ENCODE assay signal across 1 cellular context in genomic region chr9:4662108-4662988, GRCh38.
A peak's percentile ranks its signal among the peaks of the same experiment; 100 is the strongest.
TF ChIP-seq lines count a peak whose summit lies in the region.

TSS of gene PLPP6 (plus strand) at chr9:4662294. CDS start at chr9:4662376, 82 bp downstream.

TF ChIP-seq in HepG2, 621 proteins besides CTCF, POLR2A, EP300 and RAD21 (continued from another document and continues in another):
- TF ChIP-seq, protein P1, sequence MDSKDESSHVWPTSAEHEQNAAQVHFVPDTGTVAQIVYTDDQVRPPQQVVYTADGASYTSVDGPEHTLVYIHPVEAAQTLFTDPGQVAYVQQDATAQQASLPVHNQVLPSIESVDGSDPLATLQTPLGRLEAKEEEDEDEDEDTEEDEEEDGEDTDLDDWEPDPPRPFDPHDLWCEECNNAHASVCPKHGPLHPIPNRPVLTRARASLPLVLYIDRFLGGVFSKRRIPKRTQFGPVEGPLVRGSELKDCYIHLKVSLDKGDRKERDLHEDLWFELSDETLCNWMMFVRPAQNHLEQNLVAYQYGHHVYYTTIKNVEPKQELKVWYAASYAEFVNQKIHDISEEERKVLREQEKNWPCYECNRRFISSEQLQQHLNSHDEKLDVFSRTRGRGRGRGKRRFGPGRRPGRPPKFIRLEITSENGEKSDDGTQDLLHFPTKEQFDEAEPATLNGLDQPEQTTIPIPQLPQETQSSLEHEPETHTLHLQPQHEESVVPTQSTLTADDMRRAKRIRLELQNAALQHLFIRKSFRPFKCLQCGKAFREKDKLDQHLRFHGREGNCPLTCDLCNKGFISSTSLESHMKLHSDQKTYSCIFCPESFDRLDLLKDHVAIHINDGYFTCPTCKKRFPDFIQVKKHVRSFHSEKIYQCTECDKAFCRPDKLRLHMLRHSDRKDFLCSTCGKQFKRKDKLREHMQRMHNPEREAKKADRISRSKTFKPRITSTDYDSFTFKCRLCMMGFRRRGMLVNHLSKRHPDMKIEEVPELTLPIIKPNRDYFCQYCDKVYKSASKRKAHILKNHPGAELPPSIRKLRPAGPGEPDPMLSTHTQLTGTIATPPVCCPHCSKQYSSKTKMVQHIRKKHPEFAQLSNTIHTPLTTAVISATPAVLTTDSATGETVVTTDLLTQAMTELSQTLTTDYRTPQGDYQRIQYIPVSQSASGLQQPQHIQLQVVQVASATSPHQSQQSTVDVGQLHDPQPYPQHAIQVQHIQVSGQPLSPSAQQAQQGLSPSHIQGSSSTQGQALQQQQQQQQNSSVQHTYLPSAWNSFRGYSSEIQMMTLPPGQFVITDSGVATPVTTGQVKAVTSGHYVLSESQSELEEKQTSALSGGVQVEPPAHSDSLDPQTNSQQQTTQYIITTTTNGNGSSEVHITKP (CRISPR knock-in tag; IDR thresholded peaks at IDR 0.05; ENCODE audit: low read depth) = peak; percentile 92
- peak; percentile 81; the same call in 1 of the 2 replicates for TF ChIP-seq ZNF747 (CRISPR knock-in tag; IDR thresholded peaks at IDR 0.05; ENCODE audit: borderline replicate concordance)
- TF ChIP-seq KDM3A (CRISPR knock-in tag; IDR thresholded peaks at IDR 0.05; ENCODE audit: low read depth) = no peak; the same call in none of the 2 replicates
- peak; percentile 60 for TF ChIP-seq ZNF883 (CRISPR knock-in tag; IDR thresholded peaks at IDR 0.05; ENCODE audit: not compliant biosample characterization)
- no peak for TF ChIP-seq ZNF674 (CRISPR knock-in tag; IDR thresholded peaks at IDR 0.05; ENCODE audit: low read depth)
- TF ChIP-seq ZNF282 (IDR thresholded peaks at IDR 0.05; ENCODE audit: partially characterized antibody) = no peak
- TF ChIP-seq MED1 (CRISPR knock-in tag; IDR thresholded peaks at IDR 0.05) = peak; percentile 71
- TF ChIP-seq TAF1 (CRISPR knock-in tag; IDR thresholded peaks at IDR 0.05) = peak; percentile 74; the same call in 1 of the 2 replicates
- peak; percentile 79 for TF ChIP-seq DBP (CRISPR knock-in tag; IDR thresholded peaks at IDR 0.05; ENCODE audit: not compliant biosample characterization)
- no peak for TF ChIP-seq CENPBD1 (CRISPR knock-in tag; IDR thresholded peaks at IDR 0.05; ENCODE audit: borderline replicate concordance, low read depth)
- no peak for TF ChIP-seq RORA (CRISPR knock-in tag; IDR thresholded peaks at IDR 0.05)
- TF ChIP-seq, protein P2, sequence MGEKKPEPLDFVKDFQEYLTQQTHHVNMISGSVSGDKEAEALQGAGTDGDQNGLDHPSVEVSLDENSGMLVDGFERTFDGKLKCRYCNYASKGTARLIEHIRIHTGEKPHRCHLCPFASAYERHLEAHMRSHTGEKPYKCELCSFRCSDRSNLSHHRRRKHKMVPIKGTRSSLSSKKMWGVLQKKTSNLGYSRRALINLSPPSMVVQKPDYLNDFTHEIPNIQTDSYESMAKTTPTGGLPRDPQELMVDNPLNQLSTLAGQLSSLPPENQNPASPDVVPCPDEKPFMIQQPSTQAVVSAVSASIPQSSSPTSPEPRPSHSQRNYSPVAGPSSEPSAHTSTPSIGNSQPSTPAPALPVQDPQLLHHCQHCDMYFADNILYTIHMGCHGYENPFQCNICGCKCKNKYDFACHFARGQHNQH (CRISPR knock-in tag; IDR thresholded peaks at IDR 0.05) = peak; percentile 87
- TF ChIP-seq HOXD1 (CRISPR knock-in tag; IDR thresholded peaks at IDR 0.05) = peak; percentile 62; the same call in 1 of the 2 replicates
- peak; percentile 80 for TF ChIP-seq IRF2 (CRISPR knock-in tag; IDR thresholded peaks at IDR 0.05)
- peak; percentile 85 to 96 for TF ChIP-seq HMGXB4 (CRISPR knock-in tag; IDR thresholded peaks at IDR 0.05; ENCODE audit: borderline replicate concordance in 1 of 2, low read depth in 1 of 2)
- peak; percentile 60; the same call in 1 of the 2 replicates for TF ChIP-seq ZNF235 (CRISPR knock-in tag; IDR thresholded peaks at IDR 0.05; ENCODE audit: borderline replicate concordance)
- peak; percentile 44; the same call in 1 of the 2 replicates for TF ChIP-seq ZBTB14 (CRISPR knock-in tag; IDR thresholded peaks at IDR 0.05)
- TF ChIP-seq KDM5A (IDR thresholded peaks at IDR 0.05; ENCODE audit: borderline replicate concordance, low read length) = peak; percentile 66
- no peak; the same call in 1 of the 2 replicates for TF ChIP-seq MEF2D (CRISPR knock-in tag; IDR thresholded peaks at IDR 0.05)
- peak; percentile 58 for TF ChIP-seq SMC3 (IDR thresholded peaks at IDR 0.05; ENCODE audit: low read length)
- peak; percentile 88 for TF ChIP-seq ERF (CRISPR knock-in tag; IDR thresholded peaks at IDR 0.05)
- TF ChIP-seq, protein P3, sequence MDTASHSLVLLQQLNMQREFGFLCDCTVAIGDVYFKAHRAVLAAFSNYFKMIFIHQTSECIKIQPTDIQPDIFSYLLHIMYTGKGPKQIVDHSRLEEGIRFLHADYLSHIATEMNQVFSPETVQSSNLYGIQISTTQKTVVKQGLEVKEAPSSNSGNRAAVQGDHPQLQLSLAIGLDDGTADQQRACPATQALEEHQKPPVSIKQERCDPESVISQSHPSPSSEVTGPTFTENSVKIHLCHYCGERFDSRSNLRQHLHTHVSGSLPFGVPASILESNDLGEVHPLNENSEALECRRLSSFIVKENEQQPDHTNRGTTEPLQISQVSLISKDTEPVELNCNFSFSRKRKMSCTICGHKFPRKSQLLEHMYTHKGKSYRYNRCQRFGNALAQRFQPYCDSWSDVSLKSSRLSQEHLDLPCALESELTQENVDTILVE (CRISPR knock-in tag; IDR thresholded peaks at IDR 0.05) = peak; percentile 20; the same call in 1 of the 2 replicates
- TF ChIP-seq ZNF775 (CRISPR knock-in tag; IDR thresholded peaks at IDR 0.05; ENCODE audit: borderline replicate concordance) = no peak
- peak; percentile 75; the same call in 1 of the 2 replicates for TF ChIP-seq MYPOP (CRISPR knock-in tag; IDR thresholded peaks at IDR 0.05)
- no peak; the same call in 1 of the 2 replicates for TF ChIP-seq ZNF512B (CRISPR knock-in tag; IDR thresholded peaks at IDR 0.05; ENCODE audit: borderline replicate concordance)
- peak; percentile 81 for TF ChIP-seq SALL2 (CRISPR knock-in tag; IDR thresholded peaks at IDR 0.05)
- no peak for TF ChIP-seq GATA4 (IDR thresholded peaks at IDR 0.05; ENCODE audit: borderline replicate concordance, low read depth)
- TF ChIP-seq HOXA3 (CRISPR knock-in tag; IDR thresholded peaks at IDR 0.05) = peak; percentile 69; the same call in 1 of the 2 replicates
- 0 out of 2 replicates have a peak, but pooled peaks have one; percentile 12 for TF ChIP-seq ZNF766 (CRISPR knock-in tag; IDR thresholded peaks at IDR 0.05; ENCODE audit: borderline replicate concordance)
- TF ChIP-seq KLF9 (CRISPR knock-in tag; IDR thresholded peaks at IDR 0.05; ENCODE audit: low read depth) = peak; percentile 58; the same call in 1 of the 2 replicates
- TF ChIP-seq, protein P4, sequence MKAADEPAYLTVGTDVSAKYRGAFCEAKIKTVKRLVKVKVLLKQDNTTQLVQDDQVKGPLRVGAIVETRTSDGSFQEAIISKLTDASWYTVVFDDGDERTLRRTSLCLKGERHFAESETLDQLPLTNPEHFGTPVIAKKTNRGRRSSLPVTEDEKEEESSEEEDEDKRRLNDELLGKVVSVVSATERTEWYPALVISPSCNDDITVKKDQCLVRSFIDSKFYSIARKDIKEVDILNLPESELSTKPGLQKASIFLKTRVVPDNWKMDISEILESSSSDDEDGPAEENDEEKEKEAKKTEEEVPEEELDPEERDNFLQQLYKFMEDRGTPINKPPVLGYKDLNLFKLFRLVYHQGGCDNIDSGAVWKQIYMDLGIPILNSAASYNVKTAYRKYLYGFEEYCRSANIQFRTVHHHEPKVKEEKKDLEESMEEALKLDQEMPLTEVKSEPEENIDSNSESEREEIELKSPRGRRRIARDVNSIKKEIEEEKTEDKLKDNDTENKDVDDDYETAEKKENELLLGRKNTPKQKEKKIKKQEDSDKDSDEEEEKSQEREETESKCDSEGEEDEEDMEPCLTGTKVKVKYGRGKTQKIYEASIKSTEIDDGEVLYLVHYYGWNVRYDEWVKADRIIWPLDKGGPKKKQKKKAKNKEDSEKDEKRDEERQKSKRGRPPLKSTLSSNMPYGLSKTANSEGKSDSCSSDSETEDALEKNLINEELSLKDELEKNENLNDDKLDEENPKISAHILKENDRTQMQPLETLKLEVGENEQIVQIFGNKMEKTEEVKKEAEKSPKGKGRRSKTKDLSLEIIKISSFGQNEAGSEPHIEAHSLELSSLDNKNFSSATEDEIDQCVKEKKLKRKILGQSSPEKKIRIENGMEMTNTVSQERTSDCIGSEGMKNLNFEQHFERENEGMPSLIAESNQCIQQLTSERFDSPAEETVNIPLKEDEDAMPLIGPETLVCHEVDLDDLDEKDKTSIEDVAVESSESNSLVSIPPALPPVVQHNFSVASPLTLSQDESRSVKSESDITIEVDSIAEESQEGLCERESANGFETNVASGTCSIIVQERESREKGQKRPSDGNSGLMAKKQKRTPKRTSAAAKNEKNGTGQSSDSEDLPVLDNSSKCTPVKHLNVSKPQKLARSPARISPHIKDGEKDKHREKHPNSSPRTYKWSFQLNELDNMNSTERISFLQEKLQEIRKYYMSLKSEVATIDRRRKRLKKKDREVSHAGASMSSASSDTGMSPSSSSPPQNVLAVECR (CRISPR knock-in tag; IDR thresholded peaks at IDR 0.05; ENCODE audit: borderline replicate concordance) = peak; percentile 73; the same call in 1 of the 2 replicates
- no peak for TF ChIP-seq SRSF9 (IDR thresholded peaks at IDR 0.05; ENCODE audit: borderline replicate concordance, insufficient read depth, low read depth, low read length, poor library complexity, severe bottlenecking)
- TF ChIP-seq HNRNPK (IDR thresholded peaks at IDR 0.05; ENCODE audit: low read depth, low read length, poor library complexity, severe bottlenecking) = peak; percentile 84
- TF ChIP-seq ZNF205 (CRISPR knock-in tag; IDR thresholded peaks at IDR 0.05) = peak; percentile 50; the same call in 1 of the 2 replicates
- TF ChIP-seq ZSCAN31 (CRISPR knock-in tag; IDR thresholded peaks at IDR 0.05; ENCODE audit: low read depth) = peak; percentile 92
- TF ChIP-seq ZFP36L1 (CRISPR knock-in tag; IDR thresholded peaks at IDR 0.05) = peak; percentile 65; the same call in 1 of the 2 replicates
- peak; percentile 59; the same call in 1 of the 2 replicates for TF ChIP-seq CBFB (CRISPR knock-in tag; IDR thresholded peaks at IDR 0.05)
- TF ChIP-seq NR2F6 (IDR thresholded peaks at IDR 0.05) = no peak
- TF ChIP-seq NR2F6 (CRISPR knock-in tag; IDR thresholded peaks at IDR 0.05) = peak; percentile 48; the same call in 1 of the 2 replicates
- no peak; the same call in 1 of the 2 replicates for TF ChIP-seq NCOR1 (IDR thresholded peaks at IDR 0.05; ENCODE audit: borderline replicate concordance, low read length)
